ENCODE assay signal across 8 cellular contexts in genomic region chr6:99425647-99426453, GRCh38. TPM values are rescaled to one million over a fixed set of nuclear protein-coding genes. Genes with fewer than 3 reads are reported as not detected.
A peak's percentile ranks its signal among the peaks of the same experiment; 100 is the strongest.
DNase-seq lines count a peak whose midpoint lies in the region; ATAC-seq and TF ChIP-seq lines count a peak whose summit lies in the region.

No MANE protein-coding gene starts in this region.

- intact Hi-C loops in lower leg skin (cut with DNase I; ENCODE audit: low total_unique reads), result no loop called here

- H3K4me3 ChIP-seq in BLaER1 treated with 17β-estradiol and CSF1 and Interleukin-3, amounts not matched to agents 10 nM and 100 nM, result peak overlapping the region; percentile 69 to 90 (median 84)
- H3K4me3 ChIP-seq in lower leg skin (ENCODE audit: low read depth, poor library complexity, severe bottlenecking), result peak overlapping the region; percentile 75

- TF ChIP-seq CTCF in lower leg skin (IDR thresholded peaks at IDR 0.05), result no peak

- H3K27me3 ChIP-seq in BLaER1 treated with 17β-estradiol and CSF1 and Interleukin-3, amounts not matched to agents 10 nM and 100 nM, result no peaks in the 10 kb centered on the region

- peak overlapping the region; percentile 90 to 100 (median 99) for H3K27ac ChIP-seq in BLaER1 treated with 17β-estradiol and CSF1 and Interleukin-3, amounts not matched to agents 10 nM and 100 nM

- no peaks in the 10 kb centered on the region for H3K9me3 ChIP-seq in BLaER1 treated with 17β-estradiol and CSF1 and Interleukin-3, amounts not matched to agents 10 nM and 100 nM (replicated peaks in 1 of 11)

- H4K20me1 ChIP-seq in BLaER1 treated with 17β-estradiol and CSF1 and Interleukin-3, amounts not matched to agents 10 nM and 100 nM, result peaks cover 32 to 38% (median 37%) of the 10 kb centered on the region in 11 experiments

- H3K9ac ChIP-seq in BLaER1 treated with 17β-estradiol and CSF1 and Interleukin-3, amounts not matched to agents 10 nM and 100 nM, result peak overlapping the region; percentile 85 to 99 (median 97)

- H3K4me1 ChIP-seq in BLaER1 treated with 17β-estradiol and CSF1 and Interleukin-3, amounts not matched to agents 10 nM and 100 nM, result peaks cover 36 to 55% (median 51%) of the 10 kb centered on the region in 10 experiments

- peak overlapping the region; percentile 74 to 95 (median 85) for H3K4me2 ChIP-seq in BLaER1 treated with 17β-estradiol and CSF1 and Interleukin-3, amounts not matched to agents 10 nM and 100 nM

- ATAC-seq in HG03442 (IDR thresholded peaks at IDR 0.05; ENCODE audit: unreplicated experiment), result peak; percentile 40

- DNase-seq in GM19238 (ENCODE audit: insufficient read length, low spot score), result peak; percentile 8
- peak; percentile 92 to 95 for DNase-seq in NCI-H526 (lab: John Stamatoyannopoulos, UW)
- DNase-seq in activated CD4-positive, alpha-beta T cell treated with anti-CD3 and anti-CD28 coated beads, Interleukin-2, amount 50 U/mL, for 24 hours (ENCODE audit: low read depth in 1 of 2, low spot score in 1 of 2), result peak; percentile 36 to 56
- peak; percentile 87 for DNase-seq in ecto neural progenitor cell (ENCODE audit: low spot score)
- peak; percentile 85 to 94 for DNase-seq in lower leg skin (ENCODE audit: low spot score in 2 of 2)
- DNase-seq in stimulated activated CD4-positive, alpha-beta T cell treated with anti-CD3 and anti-CD28 coated beads, Interleukin-4, amount 100 ng/mL, for 48 hours (ENCODE audit: low read depth in 2 of 2), result peak; percentile 45 to 67

- H3K36me3 ChIP-seq in BLaER1 treated with 17β-estradiol and CSF1 and Interleukin-3, amounts not matched to agents 10 nM and 100 nM, result peaks cover 12 to 57% (median 36%) of the 10 kb centered on the region in 11 experiments

- TF ChIP-seq POLR2A in lower leg skin (IDR thresholded peaks at IDR 0.05), result no peak

- 0 to 1% methylated on average over 29 of the region's 29 CpGs for WGBS in lower leg skin, 2 donors

RNA-seq across cellular contexts. Expression of gene PNISR, which starts 0.7 kb away (rescaled TPM):
- 100 to 1,000 TPM in 1 of 4 donors, 10 to 100 TPM in 3; 52.3 to 101 (median 56.5) TPM for total RNA-seq in lower leg skin

RNA-seq across cellular contexts. Expression of gene COQ3, which starts 31.9 kb away (rescaled TPM):
- total RNA-seq in lower leg skin, result 1 to 10 TPM; 1.5 to 4.5 (median 3.2) TPM

Comparison
In these comparisons a context has a peak if more than half of its experiments do, and no peak if none do; other contexts are left out.
1. Peak in every context shown above with its lines: DNase-seq, ATAC-seq, H3K4me3 ChIP-seq and H3K27ac ChIP-seq.
2. DNase-seq: peak in every context shown above with its lines; median percentile 94 in NCI-H526; 90 in lower leg skin; 87 in ecto neural progenitor cell; 56 in stimulated activated CD4-positive, alpha-beta T cell treated with anti-CD3 and anti-CD28 coated beads, Interleukin-4, amount 100 ng/mL, for 48 hours; 46 in activated CD4-positive, alpha-beta T cell treated with anti-CD3 and anti-CD28 coated beads, Interleukin-2, amount 50 U/mL, for 24 hours; 8 in GM19238.